ENCODE assay signal across 24 cellular contexts in genomic region chr1:21099869-21100131, GRCh38.
"Had no signal": no experiment of that assay in that cellular context is flagged by ENCODE, and none has a peak within 500 bp of the region (broad histone marks: within the 10 kb centered on the region; RNA-seq: fewer than 3 reads in every experiment).

No MANE protein-coding gene starts in this region.

- H3K27ac Mint-ChIP-seq: activated CD8-positive, alpha-beta T cell treated with anti-CD3 and anti-CD28 coated beads, Interleukin-2, amount 10 ng/mL, durations not matched to agents 7 days and 5 days; activated naive CD4-positive, alpha-beta T cell treated with anti-CD3 and anti-CD28 coated beads, Interleukin-2, amount 50 U/mL, for 24 hours; T-helper 1 cell treated with Interleukin-12 subunit alpha and Interleukin-12 subunit beta and Interleukin-4 antibody, amounts not matched to agents 30 μg/mL and 1 μg/mL, for 36 hours had no signal

- H3K4me1 Mint-ChIP-seq: activated naive CD4-positive, alpha-beta T cell treated with anti-CD3 and anti-CD28 coated beads, Interleukin-2, amount 50 U/mL, for 24 hours had no signal

- H3K9me3 ChIP-seq: breast epithelium, SJSA1 had no signal

- H3K4me3 Mint-ChIP-seq: activated CD8-positive, alpha-beta T cell treated with anti-CD3 and anti-CD28 coated beads, Interleukin-2, amount 10 ng/mL, durations not matched to agents 7 days and 5 days; activated naive CD4-positive, alpha-beta T cell treated with anti-CD3 and anti-CD28 coated beads, Interleukin-2, amount 50 U/mL, for 24 hours; T-helper 1 cell treated with Interleukin-12 subunit alpha and Interleukin-12 subunit beta and Interleukin-4 antibody, amounts not matched to agents 30 μg/mL and 1 μg/mL, for 36 hours had no signal

- H3K9me3 Mint-ChIP-seq: activated naive CD4-positive, alpha-beta T cell treated with anti-CD3 and anti-CD28 coated beads, Interleukin-2, amount 50 U/mL, for 24 hours had no signal

- H3K4me3 ChIP-seq: breast epithelium, SJSA1 had no signal

- H3K36me3 ChIP-seq: breast epithelium had no signal

- H3K27me3 ChIP-seq: breast epithelium, SJSA1 had no signal

- H3K4me1 ChIP-seq: breast epithelium, SJSA1 had no signal

- H3K27ac ChIP-seq: breast epithelium, SJSA1 had no signal

- DNase-seq: activated CD4-positive, alpha-beta T cell treated with anti-CD3 and anti-CD28 coated beads for 48 hours; activated CD4-positive, alpha-beta T cell treated with anti-CD3 and anti-CD28 coated beads, Interleukin-2, amount 50 U/mL, for 4 hours; activated CD4-positive, CD25-positive, alpha-beta regulatory T cell treated with anti-CD3 and anti-CD28 coated beads, Interleukin-2, amount 50 U/mL, for 72 hours; activated CD8-positive, alpha-beta memory T cell treated with anti-CD3 and anti-CD28 coated beads, Interleukin-2, amount 50 U/mL, for 48 hours; activated CD8-positive, alpha-beta T cell treated with anti-CD3 and anti-CD28 coated beads, Interleukin-2, amount 10 ng/mL, durations not matched to agents 7 days and 5 days; activated naive CD4-positive, alpha-beta T cell; activated T-cell treated with anti-CD3 and anti-CD28 coated beads, Interleukin-2, amount 50 U/mL, for 1 hour; aorta; caudate nucleus; NCI-H1092 treated with DMSO at 0.1 percent for 48 hours; NCI-H1417 treated with DMSO at 0.1 percent for 48 hours; NCI-H1694; NCI-H2029; NCI-H2107; NCI-H2171 treated with DMSO at 0.1 percent for 48 hours; NCI-H226; NCI-H510A; NCI-H526 treated with DMSO at 0.1 percent for 48 hours; NCI-H82; SHP77 had no signal

- ATAC-seq: activated CD8-positive, alpha-beta T cell treated with anti-CD3 and anti-CD28 coated beads, Interleukin-2, amount 10 ng/mL, durations not matched to agents 7 days and 5 days had no signal

- H3K27me3 Mint-ChIP-seq: activated naive CD4-positive, alpha-beta T cell treated with anti-CD3 and anti-CD28 coated beads, Interleukin-2, amount 50 U/mL, for 24 hours had no signal
